9 cellular contexts compared by ENCODE assay signal in the genomic region with DNA sequence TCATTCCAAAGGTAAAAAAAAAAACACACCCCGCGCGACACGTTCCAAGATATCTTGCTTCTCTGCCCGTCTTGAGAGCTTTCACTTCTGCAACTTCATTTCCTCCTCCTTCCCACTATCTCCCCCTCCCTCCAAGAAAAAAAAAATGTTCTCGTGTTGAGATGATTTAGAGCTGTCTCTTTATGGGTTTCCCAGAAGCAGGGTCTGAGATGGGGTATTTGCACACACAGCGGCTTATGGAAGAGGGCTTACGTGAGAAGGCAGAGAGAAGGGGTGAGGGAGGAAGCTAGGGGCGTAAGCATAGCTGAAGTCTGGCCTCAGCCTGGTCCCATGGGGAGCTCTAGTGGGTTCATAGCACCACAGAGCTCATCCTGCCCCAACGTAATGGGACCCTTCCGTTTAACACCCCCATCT. TPM values are rescaled to one million over a fixed set of nuclear protein-coding genes. Genes with fewer than 3 reads are reported as not detected.
DNase-seq lines count a peak whose midpoint lies in the region; TF ChIP-seq lines count a peak whose summit lies in the region.
"Had no signal": no experiment of that assay in that cellular context is flagged by ENCODE, and none has a peak within 500 bp of the region (broad histone marks: within the 10 kb centered on the region; RNA-seq: fewer than 3 reads in every experiment).

No MANE protein-coding gene starts in this region.

- in situ Hi-C loops in GM13976 (cut with MboI; ENCODE audit: low sequenced_read_pairs, unreplicated experiment): no loop called here

- intact Hi-C loops in activated T-helper 1 cell treated with anti-CD3 and anti-CD28 coated beads, Interleukin-12 subunit alpha, Interleukin-12 subunit beta, Interleukin-2, Interleukin-4 antibody, amounts not matched to agents 30 ng/mL and 10 ng/mL and 1 ng/mL, durations not matched to agents 14 hours and 24 hours and 36 hours (cut with micrococcal nuclease): loop anchor here (2.0 to 5.0 kb wide), 3 partner anchors 13 to 109 kb away; a partner anchor contains a TSS

- TF ChIP-seq CTCF in GM13976 (IDR thresholded peaks at IDR 0.05; ENCODE audit: borderline replicate concordance, control extremely low read depth, extremely low read depth, insufficient read depth, missing control alignments): no peak
- TF ChIP-seq CTCF in neutrophil (IDR thresholded peaks at IDR 0.05): no peak
- no peak for TF ChIP-seq CTCF in WERI-Rb-1 (IDR thresholded peaks at IDR 0.05; ENCODE audit: low read depth, low read length)

- H3K27ac ChIP-seq in neutrophil (peak overlapping the region; percentile 86), WERI-Rb-1 (no peak overlapping the region)

- H3K27me3 ChIP-seq in neutrophil: no peaks in the 10 kb centered on the region
- no peaks in the 10 kb centered on the region for H3K27me3 ChIP-seq in WERI-Rb-1 (ENCODE audit: insufficient read depth, low read depth, severe bottlenecking)

- H3K9me3 ChIP-seq in neutrophil: no peaks in the 10 kb centered on the region
- H3K9me3 ChIP-seq in WERI-Rb-1 (ENCODE audit: severe bottlenecking): no peaks in the 10 kb centered on the region

- peak overlapping the region; percentile 93 for H3K27ac Mint-ChIP-seq in activated T-helper 1 cell treated with anti-CD3 and anti-CD28 coated beads, Interleukin-12 subunit alpha, Interleukin-12 subunit beta, Interleukin-2, Interleukin-4 antibody, amounts not matched to agents 30 ng/mL and 10 ng/mL and 1 ng/mL, durations not matched to agents 14 hours and 24 hours and 36 hours

- peaks cover 20% of the 10 kb centered on the region for H3K4me1 Mint-ChIP-seq in activated T-helper 1 cell treated with anti-CD3 and anti-CD28 coated beads, Interleukin-12 subunit alpha, Interleukin-12 subunit beta, Interleukin-2, Interleukin-4 antibody, amounts not matched to agents 30 ng/mL and 10 ng/mL and 1 ng/mL, durations not matched to agents 14 hours and 24 hours and 36 hours (ENCODE audit: low read depth)

- no peaks in the 10 kb centered on the region for H3K9me3 Mint-ChIP-seq in activated T-helper 1 cell treated with anti-CD3 and anti-CD28 coated beads, Interleukin-12 subunit alpha, Interleukin-12 subunit beta, Interleukin-2, Interleukin-4 antibody, amounts not matched to agents 30 ng/mL and 10 ng/mL and 1 ng/mL, durations not matched to agents 14 hours and 24 hours and 36 hours

- H3K4me1 ChIP-seq in neutrophil (ENCODE audit: control insufficient read depth in 1 of 2, insufficient read depth in 1 of 2, low read depth in 1 of 2, low read length in 1 of 2): peaks cover 24 to 25% of the 10 kb centered on the region in 2 experiments

- peaks cover 99% of the 10 kb centered on the region for H3K36me3 ChIP-seq in neutrophil
- H3K36me3 ChIP-seq in WERI-Rb-1: peaks cover 19% of the 10 kb centered on the region

- peak; percentile 73 for DNase-seq in GM13976 (ENCODE audit: low spot score)
- peak; percentile 8 for DNase-seq in Jurkat, Clone E6-1 (ENCODE audit: low read depth, low spot score)
- peak; percentile 19 for DNase-seq in activated T-helper 1 cell treated with anti-CD3 and anti-CD28 coated beads, Interleukin-12 subunit alpha, Interleukin-12 subunit beta, Interleukin-2, Interleukin-4 antibody, amounts not matched to agents 30 ng/mL and 10 ng/mL and 1 ng/mL, durations not matched to agents 14 hours and 24 hours and 36 hours (ENCODE audit: low spot score)
- DNase-seq in WERI-Rb-1: no peak
- DNase-seq in NK-92 treated with Interleukin-12 subunit alpha and Interleukin-12 subunit beta, amount 100 ng/mL, for 24 hours (lab: John Stamatoyannopoulos, UW): no peak
- no peak for DNase-seq in HPDE6-E6E7 (ENCODE audit: extremely low spot score)
- no peak for DNase-seq in NCI-H1417 (lab: John Stamatoyannopoulos, UW)
- DNase-seq: NCI-H1694 treated with DMSO at 0.1 percent for 48 hours had no signal

- H3K36me3 Mint-ChIP-seq in activated T-helper 1 cell treated with anti-CD3 and anti-CD28 coated beads, Interleukin-12 subunit alpha, Interleukin-12 subunit beta, Interleukin-2, Interleukin-4 antibody, amounts not matched to agents 30 ng/mL and 10 ng/mL and 1 ng/mL, durations not matched to agents 14 hours and 24 hours and 36 hours (ENCODE audit: low read depth): peaks cover 37% of the 10 kb centered on the region

- peak overlapping the region; percentile 7; the same call in 1 of the 2 replicates for H3K4me3 ChIP-seq in Jurkat, Clone E6-1 (ENCODE audit: low read length)
- H3K4me3 ChIP-seq in neutrophil (ENCODE audit: low read depth in 1 of 2, low read length in 1 of 2): peak overlapping the region; percentile 4 to 36
- no peak overlapping the region for H3K4me3 ChIP-seq in WERI-Rb-1 (ENCODE audit: low read depth, low read length)

- no peaks in the 10 kb centered on the region for H3K27me3 Mint-ChIP-seq in activated T-helper 1 cell treated with anti-CD3 and anti-CD28 coated beads, Interleukin-12 subunit alpha, Interleukin-12 subunit beta, Interleukin-2, Interleukin-4 antibody, amounts not matched to agents 30 ng/mL and 10 ng/mL and 1 ng/mL, durations not matched to agents 14 hours and 24 hours and 36 hours (ENCODE audit: insufficient read depth)

- H3K4me3 Mint-ChIP-seq in activated T-helper 1 cell treated with anti-CD3 and anti-CD28 coated beads, Interleukin-12 subunit alpha, Interleukin-12 subunit beta, Interleukin-2, Interleukin-4 antibody, amounts not matched to agents 30 ng/mL and 10 ng/mL and 1 ng/mL, durations not matched to agents 14 hours and 24 hours and 36 hours: peak overlapping the region; percentile 82

RNA-seq across cellular contexts. Expression of a gene that starts 31.3 kb away (rescaled TPM):
- polyA plus RNA-seq in Jurkat, Clone E6-1 (2012; ENCODE audit: insufficient read depth, insufficient read length): 87.7 TPM
- total RNA-seq in activated T-helper 1 cell treated with anti-CD3 and anti-CD28 coated beads, Interleukin-12 subunit alpha, Interleukin-12 subunit beta, Interleukin-2, Interleukin-4 antibody, amounts not matched to agents 30 ng/mL and 10 ng/mL and 1 ng/mL, durations not matched to agents 14 hours and 24 hours and 36 hours: 34.6 and 36.0 TPM in 2 replicates

RNA-seq across cellular contexts. Expression of a gene that starts 42.2 kb away (rescaled TPM):
- 29.7 TPM for polyA plus RNA-seq in Jurkat, Clone E6-1 (2012; ENCODE audit: insufficient read depth, insufficient read length)
- total RNA-seq in activated T-helper 1 cell treated with anti-CD3 and anti-CD28 coated beads, Interleukin-12 subunit alpha, Interleukin-12 subunit beta, Interleukin-2, Interleukin-4 antibody, amounts not matched to agents 30 ng/mL and 10 ng/mL and 1 ng/mL, durations not matched to agents 14 hours and 24 hours and 36 hours: 17.0 and 19.6 TPM in 2 replicates

Comparison
In these comparisons a context has a peak if more than half of its experiments do, and no peak if none do; other contexts are left out.
1. DNase-seq: peak in GM13976 (single experiment), Jurkat, Clone E6-1 (single experiment) and activated T-helper 1 cell treated with anti-CD3 and anti-CD28 coated beads, Interleukin-12 subunit alpha, Interleukin-12 subunit beta, Interleukin-2, Interleukin-4 antibody, amounts not matched to agents 30 ng/mL and 10 ng/mL and 1 ng/mL, durations not matched to agents 14 hours and 24 hours and 36 hours (single experiment); none in WERI-Rb-1 (single experiment), NK-92 treated with Interleukin-12 subunit alpha and Interleukin-12 subunit beta, amount 100 ng/mL, for 24 hours (single experiment), HPDE6-E6E7 (single experiment) and NCI-H1417 (0 of 3).